Comparison of ENCODE assay signal across 1 cellular context in the genomic region with DNA sequence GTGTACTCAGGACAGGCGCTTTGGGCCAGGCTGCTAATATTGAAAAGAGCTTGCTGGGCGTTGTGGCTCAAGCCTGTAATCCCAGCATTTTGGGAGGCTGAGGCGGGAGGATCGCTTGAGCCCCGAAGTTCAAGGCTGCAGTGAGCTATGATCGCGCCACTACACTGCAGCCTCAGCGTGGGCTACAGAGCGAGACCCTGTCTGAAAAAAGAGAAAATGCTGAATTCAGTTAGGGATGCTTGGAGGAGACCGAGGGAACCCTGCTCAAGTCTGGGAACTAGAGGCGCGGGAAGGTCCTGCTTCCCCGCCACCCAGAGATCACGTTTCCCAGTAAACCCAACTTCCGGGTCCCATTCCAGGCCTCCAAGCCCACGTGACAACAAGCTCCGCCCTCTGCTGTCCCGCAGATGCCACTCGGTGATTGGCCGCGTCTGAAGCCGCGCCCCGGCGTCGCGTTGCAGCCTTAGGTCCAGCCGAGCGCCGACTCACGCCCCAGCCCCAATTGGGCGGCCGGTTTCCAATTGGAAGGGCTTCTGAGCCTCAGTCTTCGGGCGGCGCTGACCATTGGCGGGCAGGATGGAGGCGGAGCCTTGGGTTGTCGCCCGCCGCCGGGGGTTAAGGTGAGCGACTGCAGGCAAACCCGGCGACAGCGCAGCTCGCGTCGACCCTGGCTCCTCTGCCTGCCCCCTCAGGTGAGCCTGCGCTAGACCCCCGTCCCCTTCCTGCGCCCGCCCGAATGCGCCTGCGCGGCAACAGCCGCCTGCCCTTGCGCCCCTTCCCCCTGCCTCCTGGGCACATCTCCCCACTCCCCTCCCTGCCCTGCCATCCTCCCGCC.
TF ChIP-seq lines count a peak whose summit lies in the region.

A gene with protein sequence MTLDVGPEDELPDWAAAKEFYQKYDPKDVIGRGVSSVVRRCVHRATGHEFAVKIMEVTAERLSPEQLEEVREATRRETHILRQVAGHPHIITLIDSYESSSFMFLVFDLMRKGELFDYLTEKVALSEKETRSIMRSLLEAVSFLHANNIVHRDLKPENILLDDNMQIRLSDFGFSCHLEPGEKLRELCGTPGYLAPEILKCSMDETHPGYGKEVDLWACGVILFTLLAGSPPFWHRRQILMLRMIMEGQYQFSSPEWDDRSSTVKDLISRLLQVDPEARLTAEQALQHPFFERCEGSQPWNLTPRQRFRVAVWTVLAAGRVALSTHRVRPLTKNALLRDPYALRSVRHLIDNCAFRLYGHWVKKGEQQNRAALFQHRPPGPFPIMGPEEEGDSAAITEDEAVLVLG (plus strand): TSS at position 627 of the 835 bp plus-strand sequence. CDS start 396 bp downstream, outside the sequence.

TF ChIP-seq in HepG2, 621 proteins besides CTCF, POLR2A, EP300 and RAD21 (continued from another document and continues in another):
- TF ChIP-seq MED1 (CRISPR knock-in tag; IDR thresholded peaks at IDR 0.05) = peak; percentile 66; the same call in 1 of the 2 replicates
- TF ChIP-seq, protein P1, sequence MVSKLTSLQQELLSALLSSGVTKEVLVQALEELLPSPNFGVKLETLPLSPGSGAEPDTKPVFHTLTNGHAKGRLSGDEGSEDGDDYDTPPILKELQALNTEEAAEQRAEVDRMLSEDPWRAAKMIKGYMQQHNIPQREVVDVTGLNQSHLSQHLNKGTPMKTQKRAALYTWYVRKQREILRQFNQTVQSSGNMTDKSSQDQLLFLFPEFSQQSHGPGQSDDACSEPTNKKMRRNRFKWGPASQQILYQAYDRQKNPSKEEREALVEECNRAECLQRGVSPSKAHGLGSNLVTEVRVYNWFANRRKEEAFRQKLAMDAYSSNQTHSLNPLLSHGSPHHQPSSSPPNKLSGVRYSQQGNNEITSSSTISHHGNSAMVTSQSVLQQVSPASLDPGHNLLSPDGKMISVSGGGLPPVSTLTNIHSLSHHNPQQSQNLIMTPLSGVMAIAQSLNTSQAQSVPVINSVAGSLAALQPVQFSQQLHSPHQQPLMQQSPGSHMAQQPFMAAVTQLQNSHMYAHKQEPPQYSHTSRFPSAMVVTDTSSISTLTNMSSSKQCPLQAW (CRISPR knock-in tag; IDR thresholded peaks at IDR 0.05) = peak; percentile 70
- no peak for TF ChIP-seq IRX3 (CRISPR knock-in tag; IDR thresholded peaks at IDR 0.05; ENCODE audit: borderline replicate concordance, low read depth)
- no peak for TF ChIP-seq SMC3 (IDR thresholded peaks at IDR 0.05; ENCODE audit: low read length)
- 0 out of 2 replicates have a peak, but pooled peaks have one; percentile 42 for TF ChIP-seq ZNF878 (CRISPR knock-in tag; IDR thresholded peaks at IDR 0.05)
- TF ChIP-seq ZNF142 (CRISPR knock-in tag; IDR thresholded peaks at IDR 0.05) = peak; percentile 81
- TF ChIP-seq NR2F1 (CRISPR knock-in tag; IDR thresholded peaks at IDR 0.05) = peak; percentile 15 to 19; a peak in 2 of 4 replicates
- no peak for TF ChIP-seq ZNF660 (CRISPR knock-in tag; IDR thresholded peaks at IDR 0.05; ENCODE audit: borderline replicate concordance, low read depth)
- peak; percentile 57; the same call in 1 of the 2 replicates for TF ChIP-seq TIGD3 (CRISPR knock-in tag; IDR thresholded peaks at IDR 0.05; ENCODE audit: borderline replicate concordance)
- peak; percentile 79; the same call in 1 of the 2 replicates for TF ChIP-seq MEF2D (CRISPR knock-in tag; IDR thresholded peaks at IDR 0.05)
- 0 out of 2 replicates have a peak, but pooled peaks have one; percentile 66 for TF ChIP-seq BRF2 (CRISPR knock-in tag; IDR thresholded peaks at IDR 0.05)
- TF ChIP-seq SP2 (CRISPR knock-in tag; IDR thresholded peaks at IDR 0.05) = peak; percentile 81
- TF ChIP-seq RAD51 (IDR thresholded peaks at IDR 0.05; ENCODE audit: borderline replicate concordance) = peak; percentile 93
- no peak for TF ChIP-seq CERS6 (CRISPR knock-in tag; IDR thresholded peaks at IDR 0.05)
- peak; percentile 62; the same call in 1 of the 2 replicates for TF ChIP-seq PRMT3 (CRISPR knock-in tag; IDR thresholded peaks at IDR 0.05; ENCODE audit: borderline replicate concordance, low read depth)
- no peak for TF ChIP-seq ZC3H13 (CRISPR knock-in tag; IDR thresholded peaks at IDR 0.05)
- TF ChIP-seq ELF3 (CRISPR knock-in tag; IDR thresholded peaks at IDR 0.05) = peak; percentile 96
- TF ChIP-seq PITX1 (CRISPR knock-in tag; IDR thresholded peaks at IDR 0.05) = peak; percentile 89
- peak; percentile 65 for TF ChIP-seq ASH2L (IDR thresholded peaks at IDR 0.05; ENCODE audit: insufficient read length, low read depth, low read length)
- no peak for TF ChIP-seq ZHX2 (IDR thresholded peaks at IDR 0.05; ENCODE audit: low read depth)
- no peak; the same call in 1 of the 2 replicates for TF ChIP-seq ZHX2 (CRISPR knock-in tag; IDR thresholded peaks at IDR 0.05; ENCODE audit: borderline replicate concordance)
- TF ChIP-seq STAT6 (CRISPR knock-in tag; IDR thresholded peaks at IDR 0.05; ENCODE audit: borderline replicate concordance) = no peak
- peak; percentile 67 for TF ChIP-seq ZNF441 (CRISPR knock-in tag; IDR thresholded peaks at IDR 0.05; ENCODE audit: borderline replicate concordance)
- TF ChIP-seq TARDBP (CRISPR knock-in tag; IDR thresholded peaks at IDR 0.05) = peak; percentile 74
- peak; percentile 78; the same call in 1 of the 2 replicates for TF ChIP-seq CREB3 (CRISPR knock-in tag; IDR thresholded peaks at IDR 0.05)
- TF ChIP-seq ZMYM2 (CRISPR knock-in tag; IDR thresholded peaks at IDR 0.05) = peak; percentile 64; the same call in 1 of the 2 replicates
